27 cellular contexts compared by ENCODE assay signal in genomic region chr10:396535-397220, GRCh38.
DNase-seq lines count a peak whose midpoint lies in the region; ATAC-seq, FAIRE-seq and TF ChIP-seq lines count a peak whose summit lies in the region.
"Had no signal": no experiment of that assay in that cellular context is flagged by ENCODE, and none has a peak within 500 bp of the region (broad histone marks: within the 10 kb centered on the region; RNA-seq: fewer than 3 reads in every experiment).

No MANE protein-coding gene starts in this region.

- H3K9ac ChIP-seq in endothelial cell of umbilical vein (replicated peaks; ENCODE audit: extremely low read depth, insufficient read depth, low read length): no peak overlapping the region
- H3K9ac ChIP-seq: KMS-11, SK-N-SH had no signal

- DNase-seq in endothelial cell of umbilical vein (ENCODE audit: low read depth, low spot score) (no peak), left ventricle myocardium superior (no peak), sigmoid colon (no peak), DMS 273 treated with DMSO at 0.1 percent for 48 hours (lab: John Stamatoyannopoulos, UW) (no peak), NCI-H82 treated with DMSO at 0.1 percent for 48 hours (lab: John Stamatoyannopoulos, UW; ENCODE audit: unreplicated experiment) (no peak)
- DNase-seq in central memory CD4-positive, alpha-beta T cell: no peak
- DNase-seq: activated naive CD4-positive, alpha-beta T cell; activated T-cell treated with anti-CD3 and anti-CD28 coated beads, Interleukin-2, amount 50 U/mL, for 4 hours; body of pancreas; DMS53; effector memory CD4-positive, alpha-beta T cell; GDM1; glutamatergic neuron; naive thymus-derived CD8-positive, alpha-beta T cell; NCI-H187; NCI-H524 treated with DMSO at 0.1 percent for 48 hours; retina; RPMI8226; SK-N-SH; stimulated activated naive CD8-positive, alpha-beta T cell treated with anti-CD3 and anti-CD28 coated beads, Interleukin-15, amount 100 ng/mL, for 72 hours; T-helper 2 cell; upper lobe of right lung had no signal

- H2AFZ ChIP-seq in endothelial cell of umbilical vein (ENCODE audit: low read depth, low read length): no peak overlapping the region

- TF ChIP-seq CTCF in DOHH2 (IDR thresholded peaks at IDR 0.05; ENCODE audit: low read depth, low read length, poor library complexity, severe bottlenecking): no peak
- TF ChIP-seq CTCF in endothelial cell of umbilical vein (IDR thresholded peaks at IDR 0.05; ENCODE audit: extremely low read depth in 1 of 2, insufficient read depth in 1 of 2, low read depth in 1 of 2, low read length in 2 of 2): no peak
- TF ChIP-seq CTCF in sigmoid colon (IDR thresholded peaks at IDR 0.05): no peak

- no peaks in the 10 kb centered on the region for H3K79me2 ChIP-seq in DOHH2 (ENCODE audit: control insufficient read depth, low read length)
- H3K79me2 ChIP-seq in endothelial cell of umbilical vein (ENCODE audit: control insufficient read depth, insufficient read depth, low read length): no peaks in the 10 kb centered on the region

- intact Hi-C loops in endothelial cell of umbilical vein (cut with micrococcal nuclease) (no loop called here), left ventricle myocardium superior (cut with micrococcal nuclease) (no loop called here), sigmoid colon (cut with DNase I) (no loop called here)

- peaks cover 33% of the 10 kb centered on the region for H3K4me1 ChIP-seq in DOHH2 (ENCODE audit: control insufficient read depth, low read length)
- peaks cover 5% of the 10 kb centered on the region for H3K4me1 ChIP-seq in endothelial cell of umbilical vein (ENCODE audit: control insufficient read depth, extremely low read depth, insufficient read depth, low read length)
- peaks cover 0 to 32% (median 26%) of the 10 kb centered on the region in 4 donors for H3K4me1 ChIP-seq in sigmoid colon
- H3K4me1 ChIP-seq: A549, body of pancreas had no signal

- POLR2A ChIA-PET in endothelial cell of umbilical vein (lab: Charles Lee): no interaction called here

- FAIRE-seq in endothelial cell of umbilical vein (lab: Jason Lieb, UNC): peak; percentile 4
- FAIRE-seq: A549, H1 had no signal

- H3K4me2 ChIP-seq in DOHH2 (ENCODE audit: low read length) (peak overlapping the region; percentile 15), endothelial cell of umbilical vein (ENCODE audit: insufficient read depth, low read length) (no peak overlapping the region)
- H3K4me2 ChIP-seq: A549, KMS-11, SK-N-SH had no signal

- H3K27me3 ChIP-seq in DOHH2 (ENCODE audit: control insufficient read depth, low read length) (no peaks in the 10 kb centered on the region), endothelial cell of umbilical vein (ENCODE audit: control insufficient read depth in 2 of 2, insufficient read depth in 2 of 2, low read length in 2 of 2) (no peaks in the 10 kb centered on the region), sigmoid colon (no peaks in the 10 kb centered on the region)
- H3K27me3 ChIP-seq: body of pancreas, upper lobe of right lung had no signal

- H3K9me1 ChIP-seq in endothelial cell of umbilical vein (replicated peaks; ENCODE audit: control insufficient read depth, extremely low read depth, insufficient read depth, low read length): no peaks in the 10 kb centered on the region

- peak in 1 of 4 donors; percentile 22 for TF ChIP-seq EP300 in sigmoid colon (IDR thresholded peaks at IDR 0.05)

- H3K36me3 ChIP-seq in DOHH2 (ENCODE audit: control insufficient read depth, low read length) (peaks cover 9% of the 10 kb centered on the region), endothelial cell of umbilical vein (ENCODE audit: control insufficient read depth in 2 of 2, extremely low read depth in 1 of 2, insufficient read depth in 2 of 2, low read length in 2 of 2) (no peaks in the 10 kb centered on the region), sigmoid colon (peaks cover 0 to 26% (median 7%) of the 10 kb centered on the region in 4 donors)
- H3K36me3 ChIP-seq: upper lobe of right lung had no signal

- ATAC-seq in left ventricle myocardium superior (peak; percentile 64), GM19463 (IDR thresholded peaks at IDR 0.05; ENCODE audit: unreplicated experiment) (no peak)
- ATAC-seq: A549; activated T-cell treated with anti-CD3 and anti-CD28 coated beads, Interleukin-2, amount 50 U/mL, for 4 hours; body of pancreas; naive thymus-derived CD8-positive, alpha-beta T cell; stimulated activated naive CD8-positive, alpha-beta T cell treated with anti-CD3 and anti-CD28 coated beads, Interleukin-15, amount 100 ng/mL, for 72 hours had no signal

- no TSS peak for BruUV-seq in endothelial cell of umbilical vein (replicated peaks; lab: Mats Ljungman, UMichigan)

- H3K4me3 ChIP-seq in DOHH2 (ENCODE audit: low read length) (no peak overlapping the region), endothelial cell of umbilical vein (replicated peaks in 1 of 3; ENCODE audit: insufficient read depth in 1 of 3, low read depth in 1 of 3, low read length in 3 of 3) (no peak overlapping the region), sigmoid colon (no peak overlapping the region)
- H3K4me3 ChIP-seq: A549, body of pancreas, upper lobe of right lung had no signal

- TF ChIP-seq POLR2A in endothelial cell of umbilical vein (IDR thresholded peaks at IDR 0.05; ENCODE audit: low read depth, low read length) (no peak), sigmoid colon (IDR thresholded peaks at IDR 0.05) (no peak)

- dilution Hi-C loops in endothelial cell of umbilical vein (cut with MboI; ENCODE audit: extremely low pct_ligation_motif_present, low sequenced_read_pairs): no loop called here

- CTCF ChIA-PET in endothelial cell of umbilical vein (lab: Charles Lee): no interaction called here

- WGBS in sigmoid colon, 2 donors: 69 to 78% methylated on average over 8 of the region's 8 CpGs

- H3F3A ChIP-seq in DOHH2 (ENCODE audit: control insufficient read depth, insufficient read depth): no peaks in the 10 kb centered on the region

- H3K9me2 ChIP-seq in DOHH2 (replicated peaks; ENCODE audit: control insufficient read depth, low read length): no peaks in the 10 kb centered on the region
- H3K9me2 ChIP-seq: SK-N-SH had no signal

- no peaks in the 10 kb centered on the region for H4K20me1 ChIP-seq in DOHH2 (ENCODE audit: control insufficient read depth, insufficient read depth, low read depth, low read length)
- no peaks in the 10 kb centered on the region for H4K20me1 ChIP-seq in endothelial cell of umbilical vein (replicated peaks; ENCODE audit: control insufficient read depth, extremely low read depth, insufficient read depth, low read length)

- no peak overlapping the region for H3K27ac ChIP-seq in DOHH2 (ENCODE audit: low read depth, low read length)
- no peak overlapping the region for H3K27ac ChIP-seq in endothelial cell of umbilical vein (ENCODE audit: insufficient read depth, low read depth, low read length)
- H3K27ac ChIP-seq in sigmoid colon: peak overlapping the region in 3 of 4 donors; percentile 45 to 66 (median 64)
- H3K27ac ChIP-seq: A549, body of pancreas, KMS-11, upper lobe of right lung had no signal

- H3K9me3 ChIP-seq in DOHH2 (ENCODE audit: control insufficient read depth, insufficient read depth, low read length): no peaks in the 10 kb centered on the region
- H3K9me3 ChIP-seq in endothelial cell of umbilical vein (replicated peaks; ENCODE audit: control insufficient read depth, insufficient read depth, low read length): no peaks in the 10 kb centered on the region
- no peaks in the 10 kb centered on the region for H3K9me3 ChIP-seq in sigmoid colon
- H3K9me3 ChIP-seq: A549, body of pancreas, SK-N-SH, upper lobe of right lung had no signal

TF ChIP-seq in endothelial cell of umbilical vein, 7 proteins besides CTCF, POLR2A, EP300 and RAD21:
- no peak for TF ChIP-seq FOS (IDR thresholded peaks at IDR 0.05; ENCODE audit: borderline replicate concordance, insufficient read depth, low read length)
- no peak for TF ChIP-seq POLR2AphosphoS5 (IDR thresholded peaks at IDR 0.05; ENCODE audit: insufficient read depth, low read depth, low read length)
- no peak for TF ChIP-seq EZH2 (IDR thresholded peaks at IDR 0.05; ENCODE audit: borderline replicate concordance, low read depth, low read length, severe bottlenecking)
- TF ChIP-seq, protein P1, sequence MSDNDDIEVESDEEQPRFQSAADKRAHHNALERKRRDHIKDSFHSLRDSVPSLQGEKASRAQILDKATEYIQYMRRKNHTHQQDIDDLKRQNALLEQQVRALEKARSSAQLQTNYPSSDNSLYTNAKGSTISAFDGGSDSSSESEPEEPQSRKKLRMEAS (IDR thresholded peaks at IDR 0.05; ENCODE audit: insufficient read depth, insufficient read length): no peak
- TF ChIP-seq MYC (IDR thresholded peaks at IDR 0.05; ENCODE audit: low read depth, low read length): no peak
- TF ChIP-seq JUN (IDR thresholded peaks at IDR 0.05; ENCODE audit: borderline replicate concordance, insufficient read depth, insufficient read length, low read depth): no peak
- TF ChIP-seq GATA2 (IDR thresholded peaks at IDR 0.05; ENCODE audit: insufficient read depth, insufficient read length, low read depth, low read length): no peak

Comparison
In these comparisons a context has a peak if more than half of its experiments do, and no peak if none do; other contexts are left out.
1. H3K27ac ChIP-seq: peak in sigmoid colon (3 of 4); none in DOHH2 (single experiment) and endothelial cell of umbilical vein (single experiment).